ENCODE assay signal across 19 cellular contexts in genomic region chr7:133140994-133141595, GRCh38.
"Had no signal": no experiment of that assay in that cellular context is flagged by ENCODE, and none has a peak within 500 bp of the region (broad histone marks: within the 10 kb centered on the region; RNA-seq: fewer than 3 reads in every experiment).

No MANE protein-coding gene starts in this region.

- H3K4me1 ChIP-seq: esophagus squamous epithelium, gastrocnemius medialis, heart right ventricle, left lung, lower lobe of right lung had no signal

- DNase-seq: dorsolateral prefrontal cortex; effector CD4-positive, alpha-beta T cell; effector memory CD4-positive, alpha-beta T cell; esophagus squamous epithelium; foreskin fibroblast; foreskin melanocyte; gastrocnemius medialis; glutamatergic neuron; head of caudate nucleus; heart right ventricle; hippocampal formation; left cardiac atrium; left lung; left ventricle myocardium superior; lower lobe of right lung; mesenchymal stem cell; mucosa of descending colon; naive thymus-derived CD4-positive, alpha-beta T cell had no signal

- H3K9me3 ChIP-seq: esophagus squamous epithelium, gastrocnemius medialis, heart right ventricle, left lung, lower lobe of right lung, mucosa of descending colon had no signal

- H3K4me3 ChIP-seq: coronary artery, dorsolateral prefrontal cortex, esophagus squamous epithelium, gastrocnemius medialis, heart right ventricle, left lung, lower lobe of right lung, mucosa of descending colon had no signal

- H3K36me3 ChIP-seq: esophagus squamous epithelium, gastrocnemius medialis, heart right ventricle, left lung, lower lobe of right lung had no signal

- H3K27me3 ChIP-seq: gastrocnemius medialis, left lung had no signal

- H3K27ac ChIP-seq: coronary artery, dorsolateral prefrontal cortex, esophagus squamous epithelium, gastrocnemius medialis, heart right ventricle, left lung, lower lobe of right lung had no signal
